1 cellular context compared by ENCODE assay signal in the genomic region with DNA sequence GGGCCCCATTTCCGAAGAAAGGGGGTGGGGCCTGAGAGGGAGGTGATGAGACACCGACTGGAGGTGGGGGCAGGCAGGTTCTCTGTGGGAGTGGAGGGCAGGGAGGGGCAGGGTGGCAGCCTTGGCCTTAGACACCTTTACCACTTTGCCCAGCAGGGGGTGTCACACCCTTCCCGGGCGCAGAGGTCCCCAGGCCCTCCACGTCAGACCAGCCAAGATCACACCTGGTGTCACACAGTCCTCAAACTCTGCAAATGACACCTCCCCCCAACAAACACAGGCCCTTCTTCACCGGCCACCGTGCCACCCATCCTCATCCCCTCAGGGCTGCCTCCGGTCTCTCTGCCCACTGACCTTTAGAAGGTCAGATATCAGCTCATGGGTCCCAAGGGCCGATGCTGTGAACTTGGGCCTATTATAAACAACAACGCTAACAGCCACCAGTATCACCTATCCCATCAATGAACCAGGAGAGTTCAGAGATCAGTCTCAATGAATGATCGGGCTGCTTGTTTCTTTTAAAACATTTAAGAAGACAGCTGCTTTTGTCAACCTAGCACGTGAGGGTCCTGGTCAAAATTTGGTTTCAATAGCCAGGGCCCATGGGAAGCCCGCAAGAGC.
TF ChIP-seq lines count a peak whose summit lies in the region.

No MANE protein-coding gene starts in this region.

TF ChIP-seq in K562, 482 proteins besides CTCF, POLR2A, EP300 and RAD21:
- TF ChIP-seq, protein P1, sequence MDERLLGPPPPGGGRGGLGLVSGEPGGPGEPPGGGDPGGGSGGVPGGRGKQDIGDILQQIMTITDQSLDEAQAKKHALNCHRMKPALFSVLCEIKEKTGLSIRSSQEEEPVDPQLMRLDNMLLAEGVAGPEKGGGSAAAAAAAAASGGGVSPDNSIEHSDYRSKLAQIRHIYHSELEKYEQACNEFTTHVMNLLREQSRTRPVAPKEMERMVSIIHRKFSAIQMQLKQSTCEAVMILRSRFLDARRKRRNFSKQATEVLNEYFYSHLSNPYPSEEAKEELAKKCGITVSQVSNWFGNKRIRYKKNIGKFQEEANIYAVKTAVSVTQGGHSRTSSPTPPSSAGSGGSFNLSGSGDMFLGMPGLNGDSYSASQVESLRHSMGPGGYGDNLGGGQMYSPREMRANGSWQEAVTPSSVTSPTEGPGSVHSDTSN (CRISPR knock-in tag; IDR thresholded peaks at IDR 0.05; ENCODE audit: low read depth), result no peak
- TF ChIP-seq, protein P1 (tag; conservative IDR thresholded peaks at IDR 0.05; ENCODE audit: low read depth), result no peak
- no peak for TF ChIP-seq ZNF124 (CRISPR knock-in tag; IDR thresholded peaks at IDR 0.05)
- TF ChIP-seq, protein P2, sequence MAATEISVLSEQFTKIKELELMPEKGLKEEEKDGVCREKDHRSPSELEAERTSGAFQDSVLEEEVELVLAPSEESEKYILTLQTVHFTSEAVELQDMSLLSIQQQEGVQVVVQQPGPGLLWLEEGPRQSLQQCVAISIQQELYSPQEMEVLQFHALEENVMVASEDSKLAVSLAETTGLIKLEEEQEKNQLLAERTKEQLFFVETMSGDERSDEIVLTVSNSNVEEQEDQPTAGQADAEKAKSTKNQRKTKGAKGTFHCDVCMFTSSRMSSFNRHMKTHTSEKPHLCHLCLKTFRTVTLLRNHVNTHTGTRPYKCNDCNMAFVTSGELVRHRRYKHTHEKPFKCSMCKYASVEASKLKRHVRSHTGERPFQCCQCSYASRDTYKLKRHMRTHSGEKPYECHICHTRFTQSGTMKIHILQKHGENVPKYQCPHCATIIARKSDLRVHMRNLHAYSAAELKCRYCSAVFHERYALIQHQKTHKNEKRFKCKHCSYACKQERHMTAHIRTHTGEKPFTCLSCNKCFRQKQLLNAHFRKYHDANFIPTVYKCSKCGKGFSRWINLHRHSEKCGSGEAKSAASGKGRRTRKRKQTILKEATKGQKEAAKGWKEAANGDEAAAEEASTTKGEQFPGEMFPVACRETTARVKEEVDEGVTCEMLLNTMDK (IDR thresholded peaks at IDR 0.05; ENCODE audit: borderline replicate concordance, insufficient read depth, low read depth, low read length, poor library complexity, severe bottlenecking), result peak; percentile 9
- TF ChIP-seq NR3C1 (CRISPR knock-in tag; IDR thresholded peaks at IDR 0.05), result peak; percentile 55; the same call in 1 of the 2 replicates
- TF ChIP-seq SMC3 (conservative IDR thresholded peaks at IDR 0.05; ENCODE audit: insufficient read depth, low read depth, low read length), result peak; percentile 16; the same call in 1 of the 2 replicates
- TF ChIP-seq, protein P3, sequence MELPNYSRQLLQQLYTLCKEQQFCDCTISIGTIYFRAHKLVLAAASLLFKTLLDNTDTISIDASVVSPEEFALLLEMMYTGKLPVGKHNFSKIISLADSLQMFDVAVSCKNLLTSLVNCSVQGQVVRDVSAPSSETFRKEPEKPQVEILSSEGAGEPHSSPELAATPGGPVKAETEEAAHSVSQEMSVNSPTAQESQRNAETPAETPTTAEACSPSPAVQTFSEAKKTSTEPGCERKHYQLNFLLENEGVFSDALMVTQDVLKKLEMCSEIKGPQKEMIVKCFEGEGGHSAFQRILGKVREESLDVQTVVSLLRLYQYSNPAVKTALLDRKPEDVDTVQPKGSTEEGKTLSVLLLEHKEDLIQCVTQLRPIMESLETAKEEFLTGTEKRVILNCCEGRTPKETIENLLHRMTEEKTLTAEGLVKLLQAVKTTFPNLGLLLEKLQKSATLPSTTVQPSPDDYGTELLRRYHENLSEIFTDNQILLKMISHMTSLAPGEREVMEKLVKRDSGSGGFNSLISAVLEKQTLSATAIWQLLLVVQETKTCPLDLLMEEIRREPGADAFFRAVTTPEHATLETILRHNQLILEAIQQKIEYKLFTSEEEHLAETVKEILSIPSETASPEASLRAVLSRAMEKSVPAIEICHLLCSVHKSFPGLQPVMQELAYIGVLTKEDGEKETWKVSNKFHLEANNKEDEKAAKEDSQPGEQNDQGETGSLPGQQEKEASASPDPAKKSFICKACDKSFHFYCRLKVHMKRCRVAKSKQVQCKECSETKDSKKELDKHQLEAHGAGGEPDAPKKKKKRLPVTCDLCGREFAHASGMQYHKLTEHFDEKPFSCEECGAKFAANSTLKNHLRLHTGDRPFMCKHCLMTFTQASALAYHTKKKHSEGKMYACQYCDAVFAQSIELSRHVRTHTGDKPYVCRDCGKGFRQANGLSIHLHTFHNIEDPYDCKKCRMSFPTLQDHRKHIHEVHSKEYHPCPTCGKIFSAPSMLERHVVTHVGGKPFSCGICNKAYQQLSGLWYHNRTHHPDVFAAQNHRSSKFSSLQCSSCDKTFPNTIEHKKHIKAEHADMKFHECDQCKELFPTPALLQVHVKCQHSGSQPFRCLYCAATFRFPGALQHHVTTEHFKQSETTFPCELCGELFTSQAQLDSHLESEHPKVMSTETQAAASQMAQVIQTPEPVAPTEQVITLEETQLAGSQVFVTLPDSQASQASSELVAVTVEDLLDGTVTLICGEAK (IDR thresholded peaks at IDR 0.05), result no peak
- TF ChIP-seq, protein P3 (CRISPR knock-in tag; IDR thresholded peaks at IDR 0.05), result 0 out of 2 replicates have a peak, but pooled peaks have one; percentile 3
- TF ChIP-seq, protein P4, sequence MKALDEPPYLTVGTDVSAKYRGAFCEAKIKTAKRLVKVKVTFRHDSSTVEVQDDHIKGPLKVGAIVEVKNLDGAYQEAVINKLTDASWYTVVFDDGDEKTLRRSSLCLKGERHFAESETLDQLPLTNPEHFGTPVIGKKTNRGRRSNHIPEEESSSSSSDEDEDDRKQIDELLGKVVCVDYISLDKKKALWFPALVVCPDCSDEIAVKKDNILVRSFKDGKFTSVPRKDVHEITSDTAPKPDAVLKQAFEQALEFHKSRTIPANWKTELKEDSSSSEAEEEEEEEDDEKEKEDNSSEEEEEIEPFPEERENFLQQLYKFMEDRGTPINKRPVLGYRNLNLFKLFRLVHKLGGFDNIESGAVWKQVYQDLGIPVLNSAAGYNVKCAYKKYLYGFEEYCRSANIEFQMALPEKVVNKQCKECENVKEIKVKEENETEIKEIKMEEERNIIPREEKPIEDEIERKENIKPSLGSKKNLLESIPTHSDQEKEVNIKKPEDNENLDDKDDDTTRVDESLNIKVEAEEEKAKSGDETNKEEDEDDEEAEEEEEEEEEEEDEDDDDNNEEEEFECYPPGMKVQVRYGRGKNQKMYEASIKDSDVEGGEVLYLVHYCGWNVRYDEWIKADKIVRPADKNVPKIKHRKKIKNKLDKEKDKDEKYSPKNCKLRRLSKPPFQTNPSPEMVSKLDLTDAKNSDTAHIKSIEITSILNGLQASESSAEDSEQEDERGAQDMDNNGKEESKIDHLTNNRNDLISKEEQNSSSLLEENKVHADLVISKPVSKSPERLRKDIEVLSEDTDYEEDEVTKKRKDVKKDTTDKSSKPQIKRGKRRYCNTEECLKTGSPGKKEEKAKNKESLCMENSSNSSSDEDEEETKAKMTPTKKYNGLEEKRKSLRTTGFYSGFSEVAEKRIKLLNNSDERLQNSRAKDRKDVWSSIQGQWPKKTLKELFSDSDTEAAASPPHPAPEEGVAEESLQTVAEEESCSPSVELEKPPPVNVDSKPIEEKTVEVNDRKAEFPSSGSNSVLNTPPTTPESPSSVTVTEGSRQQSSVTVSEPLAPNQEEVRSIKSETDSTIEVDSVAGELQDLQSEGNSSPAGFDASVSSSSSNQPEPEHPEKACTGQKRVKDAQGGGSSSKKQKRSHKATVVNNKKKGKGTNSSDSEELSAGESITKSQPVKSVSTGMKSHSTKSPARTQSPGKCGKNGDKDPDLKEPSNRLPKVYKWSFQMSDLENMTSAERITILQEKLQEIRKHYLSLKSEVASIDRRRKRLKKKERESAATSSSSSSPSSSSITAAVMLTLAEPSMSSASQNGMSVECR (CRISPR knock-in tag; IDR thresholded peaks at IDR 0.05), result 0 out of 2 replicates have a peak, but pooled peaks have one; percentile 11
